ENCODE assay signal across 8 cellular contexts in the genomic region with DNA sequence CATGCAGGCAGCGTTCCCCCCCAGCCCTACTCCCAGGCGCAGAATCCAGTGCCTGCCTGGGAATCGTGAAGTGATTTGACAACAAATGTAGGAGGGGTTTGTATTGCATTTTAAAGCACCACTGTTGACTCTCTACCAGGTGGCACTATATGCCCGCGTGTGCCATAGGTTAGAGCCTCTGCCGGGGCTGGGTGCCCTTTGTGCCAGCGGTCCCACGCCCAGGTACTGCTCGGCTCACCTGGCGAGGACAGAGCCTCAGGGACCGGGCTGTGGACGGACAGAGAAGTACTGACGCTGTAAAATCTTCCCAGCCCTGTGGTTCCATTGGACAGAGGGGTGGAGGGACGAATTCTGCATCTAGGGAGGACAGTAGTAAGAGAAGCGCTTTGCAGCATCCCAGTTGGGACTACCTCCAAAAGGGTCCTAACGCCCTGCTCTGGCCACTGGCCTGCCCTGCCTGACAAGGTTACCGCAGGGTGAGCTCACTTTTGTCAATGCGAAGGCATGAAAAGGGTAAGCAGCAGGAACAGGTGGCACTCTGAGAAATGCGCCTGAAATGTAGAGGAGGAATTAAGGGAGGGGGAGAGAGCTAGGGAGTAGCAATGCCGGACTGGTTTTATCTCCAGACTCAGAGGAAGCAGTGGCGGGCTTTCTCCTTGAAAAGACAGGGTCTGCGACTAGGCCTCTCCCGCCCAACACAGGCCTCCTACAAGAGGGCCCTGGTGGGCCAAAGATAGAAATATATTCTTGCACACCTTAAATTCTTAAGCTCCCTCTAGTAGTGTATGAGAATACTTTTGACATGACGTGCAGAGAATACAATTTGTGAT. TPM values are rescaled to one million over a fixed set of nuclear protein-coding genes. Genes with fewer than 3 reads are reported as not detected.
A peak's percentile ranks its signal among the peaks of the same experiment; 100 is the strongest.
DNase-seq lines count a peak whose midpoint lies in the region; ATAC-seq and TF ChIP-seq lines count a peak whose summit lies in the region.

No MANE protein-coding gene starts in this region.

- no peaks in the 10 kb centered on the region for H3K36me3 Mint-ChIP-seq in activated CD4-positive, alpha-beta T cell treated with anti-CD3 and anti-CD28 coated beads, Interleukin-2, amount 10 ng/mL, durations not matched to agents 24 days and 14 days (ENCODE audit: low read depth)
- peaks cover 3% of the 10 kb centered on the region for H3K36me3 Mint-ChIP-seq in central memory CD8-positive, alpha-beta T cell (ENCODE audit: insufficient read depth)

- no peaks in the 10 kb centered on the region for H3K9me3 ChIP-seq in mesodermal cell (ENCODE audit: control insufficient read depth, low read length)
- no peaks in the 10 kb centered on the region for H3K9me3 ChIP-seq in upper lobe of left lung

- H3K9me3 Mint-ChIP-seq in activated CD4-positive, alpha-beta T cell treated with anti-CD3 and anti-CD28 coated beads, Interleukin-2, amount 10 ng/mL, durations not matched to agents 24 days and 14 days: no peaks in the 10 kb centered on the region
- peaks cover 5% of the 10 kb centered on the region for H3K9me3 Mint-ChIP-seq in central memory CD8-positive, alpha-beta T cell

- TF ChIP-seq CTCF in upper lobe of left lung (IDR thresholded peaks at IDR 0.05): peak in 1 of 6 experiments; percentile 18

- intact Hi-C loops in activated CD4-positive, alpha-beta T cell treated with anti-CD3 and anti-CD28 coated beads, Interleukin-2, amount 10 ng/mL, durations not matched to agents 24 days and 14 days (cut with micrococcal nuclease): no loop called here

- H3K4me1 Mint-ChIP-seq in activated CD4-positive, alpha-beta T cell treated with anti-CD3 and anti-CD28 coated beads, Interleukin-2, amount 10 ng/mL, durations not matched to agents 24 days and 14 days: no peaks in the 10 kb centered on the region
- H3K4me1 Mint-ChIP-seq in central memory CD8-positive, alpha-beta T cell: no peaks in the 10 kb centered on the region

- DNase-seq in activated CD4-positive, alpha-beta T cell treated with anti-CD3 and anti-CD28 coated beads, Interleukin-2, amount 10 ng/mL, durations not matched to agents 24 days and 14 days: no peak
- DNase-seq in activated CD4-positive, alpha-beta T cell treated with anti-CD3 and anti-CD28 coated beads for 4 hours: no peak
- DNase-seq in NCI-H345 (lab: John Stamatoyannopoulos, UW) (peak; percentile 94), upper lobe of left lung (peak in 1 of 2 donors; percentile 25), NAMALWA (ENCODE audit: low spot score) (no peak)
- DNase-seq in central memory CD8-positive, alpha-beta T cell (ENCODE audit: low spot score in 2 of 2): no peak

- peak overlapping the region; percentile 91 for H3K27ac ChIP-seq in mesodermal cell (ENCODE audit: low read depth, low read length, severe bottlenecking)
- peak overlapping the region; percentile 76 to 87 (median 84) for H3K27ac ChIP-seq in upper lobe of left lung

- H3K27me3 ChIP-seq in upper lobe of left lung: peaks cover 0 to 3% (median 1%) of the 10 kb centered on the region in 4 donors

- 3 to 6% methylated on average over 16 to 18 of the region's 24 CpGs for WGBS in mesodermal cell (ENCODE audit: insufficient coverage in 2 of 2), 2 experiments
- WGBS in upper lobe of left lung, 2 donors: 33 to 68% methylated on average over 8 to 23 of the region's 24 CpGs

- ATAC-seq in central memory CD8-positive, alpha-beta T cell (replicated peaks; ENCODE audit: extremely low read depth, poor library complexity, severe bottlenecking): no peak
- ATAC-seq in upper lobe of left lung (ENCODE audit: low FRiP score in 2 of 2) (peak in 1 of 2 donors; percentile 49), HG03457 (IDR thresholded peaks at IDR 0.05; ENCODE audit: unreplicated experiment) (no peak)

- H3K36me3 ChIP-seq in mesodermal cell (ENCODE audit: control insufficient read depth, insufficient read depth, low read length) (no peaks in the 10 kb centered on the region), upper lobe of left lung (no peaks in the 10 kb centered on the region)

- no peak for TF ChIP-seq POLR2A in upper lobe of left lung (IDR thresholded peaks at IDR 0.05)

- H3K4me3 Mint-ChIP-seq in activated CD4-positive, alpha-beta T cell treated with anti-CD3 and anti-CD28 coated beads, Interleukin-2, amount 10 ng/mL, durations not matched to agents 24 days and 14 days: peak overlapping the region; percentile 31
- H3K4me3 Mint-ChIP-seq in central memory CD8-positive, alpha-beta T cell: peak overlapping the region; percentile 29

- peaks cover 45% of the 10 kb centered on the region for H3K27me3 Mint-ChIP-seq in activated CD4-positive, alpha-beta T cell treated with anti-CD3 and anti-CD28 coated beads, Interleukin-2, amount 10 ng/mL, durations not matched to agents 24 days and 14 days
- H3K27me3 Mint-ChIP-seq in central memory CD8-positive, alpha-beta T cell: peaks cover 29% of the 10 kb centered on the region

- H3K4me1 ChIP-seq in mesodermal cell (ENCODE audit: control insufficient read depth, insufficient read depth, low read length, poor library complexity, severe bottlenecking) (no peaks in the 10 kb centered on the region), upper lobe of left lung (peaks cover 0 to 25% (median 8%) of the 10 kb centered on the region in 4 donors)

- no peak overlapping the region for H3K27ac Mint-ChIP-seq in activated CD4-positive, alpha-beta T cell treated with anti-CD3 and anti-CD28 coated beads, Interleukin-2, amount 10 ng/mL, durations not matched to agents 24 days and 14 days
- H3K27ac Mint-ChIP-seq in central memory CD8-positive, alpha-beta T cell (ENCODE audit: low read depth): no peak overlapping the region

- no peak for TF ChIP-seq EP300 in upper lobe of left lung (IDR thresholded peaks at IDR 0.05)

- peak overlapping the region; percentile 84 for H3K4me3 ChIP-seq in mesodermal cell (ENCODE audit: extremely low read depth, insufficient read depth, low read length, poor library complexity, severe bottlenecking)
- H3K4me3 ChIP-seq in upper lobe of left lung: peak overlapping the region; percentile 56 to 75 (median 68)

RNA-seq across cellular contexts. Expression of a gene that starts 0.9 kb away (rescaled TPM):
- total RNA-seq in activated CD4-positive, alpha-beta T cell treated with anti-CD3 and anti-CD28 coated beads, Interleukin-2, amount 10 ng/mL, durations not matched to agents 24 days and 14 days: not detected in 2 replicates
- 14.1 TPM for polyA plus RNA-seq in mesodermal cell (2013, experiment 1 of 2)
- 16.6 TPM for polyA plus RNA-seq in mesodermal cell (2013, experiment 2 of 2)
- 10 to 100 TPM in 3 of 6 donors, 1 to 10 TPM in 3; 6.7 to 85.9 (median 9.6) TPM for total RNA-seq in upper lobe of left lung
